In genomic region chr2:842151-842792, GRCh38 we compare ENCODE assay signal across 18 cellular contexts.
DNase-seq lines count a peak whose midpoint lies in the region; ATAC-seq, FAIRE-seq and TF ChIP-seq lines count a peak whose summit lies in the region.
"Had no signal": no experiment of that assay in that cellular context is flagged by ENCODE, and none has a peak within 500 bp of the region (broad histone marks: within the 10 kb centered on the region; RNA-seq: fewer than 3 reads in every experiment).

No MANE protein-coding gene starts in this region.

- CTCF ChIA-PET in WTC11 (lab: Charles Lee) = no interaction called here

- H3K4me3 ChIP-seq in H7 (ENCODE audit: insufficient read depth, low read depth, low read length) = no peak overlapping the region
- H3K4me3 ChIP-seq: GM23248, HAP-1, K562 had no signal

- ATAC-seq in WTC11 (peak; percentile 34), HG03571 (IDR thresholded peaks at IDR 0.05; ENCODE audit: unreplicated experiment) (no peak)
- ATAC-seq: CD8-positive, alpha-beta T cell; K562 had no signal

- TF ChIP-seq CTCF in WTC11 (IDR thresholded peaks at IDR 0.05) = no peak

- H3K4me1 Mint-ChIP-seq in WTC11 = peaks cover 22% of the 10 kb centered on the region

- no peak overlapping the region for H3K4me3 Mint-ChIP-seq in WTC11
- H3K4me3 Mint-ChIP-seq: CD8-positive, alpha-beta T cell had no signal

- H3K27me3 ChIP-seq in H7 (ENCODE audit: control insufficient read depth, insufficient read depth, low read length) = no peaks in the 10 kb centered on the region
- H3K27me3 ChIP-seq: BE2C had no signal

- H3K27ac Mint-ChIP-seq in WTC11 = peak overlapping the region; percentile 60; the same call in 1 of the 2 replicates
- H3K27ac Mint-ChIP-seq: CD8-positive, alpha-beta T cell had no signal

- H3K27me3 Mint-ChIP-seq in WTC11 (ENCODE audit: low read depth) = peaks cover 6% of the 10 kb centered on the region; the same call in 1 of the 2 replicates

- peaks cover 7% of the 10 kb centered on the region for H3K9me3 Mint-ChIP-seq in WTC11
- H3K9me3 Mint-ChIP-seq: CD8-positive, alpha-beta T cell had no signal

- no peak for FAIRE-seq in urothelium cell line (lab: Jason Lieb, UNC)
- FAIRE-seq: D721Med, GM19239, K562 had no signal

- no peaks in the 10 kb centered on the region for H3K36me3 Mint-ChIP-seq in WTC11
- H3K36me3 Mint-ChIP-seq: CD8-positive, alpha-beta T cell had no signal

- DNase-seq in G401 (ENCODE audit: low spot score) = peak; percentile 5
- peak; percentile 37 for DNase-seq in H7
- no peak for DNase-seq in WTC11 (ENCODE audit: low spot score)
- peak; percentile 78 for DNase-seq in left kidney (ENCODE audit: low read depth, low spot score)
- DNase-seq in urothelium cell line (ENCODE audit: low spot score) = no peak
- DNase-seq in Ammon's horn (ENCODE audit: low spot score) = no peak
- DNase-seq: BE2C; CD8-positive, alpha-beta T cell; COR-L47; DMS153; EL; GDM1; GM23248 had no signal

- H3K36me3 ChIP-seq in H7 (replicated peaks; ENCODE audit: control insufficient read depth, insufficient read depth, low read length) = no peaks in the 10 kb centered on the region
- H3K36me3 ChIP-seq: BE2C, HAP-1 had no signal

- in situ Hi-C loops in G401 (cut with HindIII; ENCODE audit: low sequenced_read_pairs) = no loop called here

- POLR2A ChIA-PET in WTC11 (lab: Charles Lee) = no interaction called here

TF ChIP-seq in WTC11, 78 proteins besides CTCF, POLR2A, EP300 and RAD21:
- TF ChIP-seq AR (CRISPR knock-in tag; IDR thresholded peaks at IDR 0.05) (no peak), AFF4 (CRISPR knock-in tag; IDR thresholded peaks at IDR 0.05; ENCODE audit: borderline replicate concordance) (no peak), ZBTB43 (CRISPR knock-in tag; IDR thresholded peaks at IDR 0.05) (no peak), SP1 (CRISPR knock-in tag; conservative IDR thresholded peaks at IDR 0.05) (no peak), OVOL2 (CRISPR knock-in tag; IDR thresholded peaks at IDR 0.05; ENCODE audit: borderline replicate concordance) (no peak)

Comparison
In these comparisons a context has a peak if more than half of its experiments do, and no peak if none do; other contexts are left out.
1. DNase-seq: peak in G401 (single experiment), H7 (single experiment) and left kidney (single experiment); none in WTC11 (single experiment), urothelium cell line (single experiment) and Ammon's horn (single experiment).